ENCODE assay signal across 1 cellular context in the genomic region with DNA sequence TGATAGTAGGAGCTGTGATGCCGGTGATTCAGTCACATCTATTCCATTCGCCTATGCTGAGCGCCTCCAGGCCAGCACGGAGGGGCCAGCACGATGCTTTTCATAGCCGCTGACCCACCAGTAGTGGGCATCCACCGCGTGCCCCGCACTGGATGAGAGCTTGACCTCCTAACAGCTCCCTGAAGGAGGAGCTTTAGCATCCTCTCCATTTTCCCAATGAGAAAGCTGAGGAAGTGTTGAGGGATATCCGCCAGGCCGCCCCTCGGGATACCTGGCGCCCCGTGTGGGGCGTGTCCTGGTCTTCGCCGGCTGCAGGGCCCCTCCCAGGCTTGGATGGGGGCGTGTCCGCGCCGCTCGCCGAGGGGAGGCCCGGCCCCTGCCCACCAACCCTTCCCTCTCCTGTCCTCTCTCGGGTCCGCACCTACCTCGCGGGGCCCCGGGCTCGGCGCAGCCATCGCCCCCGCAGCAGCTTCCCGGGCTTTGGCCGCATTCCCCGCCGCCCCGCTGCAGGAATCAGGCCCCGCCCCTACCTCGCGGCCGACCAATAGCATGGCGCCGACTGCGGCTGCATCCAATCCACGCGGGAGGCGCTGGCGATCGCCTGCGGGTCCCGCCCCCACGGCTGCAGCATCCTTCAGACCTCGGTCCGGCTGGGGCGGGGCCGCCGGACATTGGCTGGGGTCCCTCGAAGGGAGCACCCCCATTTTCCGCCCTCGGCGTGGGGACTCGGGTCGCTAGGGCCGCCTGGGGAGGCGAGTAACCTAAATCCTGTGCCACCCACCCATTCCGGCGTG.
A peak's percentile ranks its signal among the peaks of the same experiment; 100 is the strongest.
TF ChIP-seq lines count a peak whose summit lies in the region.

A gene with protein sequence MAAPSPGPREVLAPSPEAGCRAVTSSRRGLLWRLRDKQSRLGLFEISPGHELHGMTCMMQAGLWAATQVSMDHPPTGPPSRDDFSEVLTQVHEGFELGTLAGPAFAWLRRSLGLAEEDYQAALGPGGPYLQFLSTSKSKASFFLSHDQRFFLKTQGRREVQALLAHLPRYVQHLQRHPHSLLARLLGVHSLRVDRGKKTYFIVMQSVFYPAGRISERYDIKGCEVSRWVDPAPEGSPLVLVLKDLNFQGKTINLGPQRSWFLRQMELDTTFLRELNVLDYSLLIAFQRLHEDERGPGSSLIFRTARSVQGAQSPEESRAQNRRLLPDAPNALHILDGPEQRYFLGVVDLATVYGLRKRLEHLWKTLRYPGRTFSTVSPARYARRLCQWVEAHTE (minus strand): TSS at position 480 of the 794 bp plus-strand sequence. CDS start 25 bp downstream, at position 455.

TF ChIP-seq in HepG2, 621 proteins besides CTCF, POLR2A, EP300 and RAD21 (continued from another document and continues in another):
- TF ChIP-seq, protein P1, sequence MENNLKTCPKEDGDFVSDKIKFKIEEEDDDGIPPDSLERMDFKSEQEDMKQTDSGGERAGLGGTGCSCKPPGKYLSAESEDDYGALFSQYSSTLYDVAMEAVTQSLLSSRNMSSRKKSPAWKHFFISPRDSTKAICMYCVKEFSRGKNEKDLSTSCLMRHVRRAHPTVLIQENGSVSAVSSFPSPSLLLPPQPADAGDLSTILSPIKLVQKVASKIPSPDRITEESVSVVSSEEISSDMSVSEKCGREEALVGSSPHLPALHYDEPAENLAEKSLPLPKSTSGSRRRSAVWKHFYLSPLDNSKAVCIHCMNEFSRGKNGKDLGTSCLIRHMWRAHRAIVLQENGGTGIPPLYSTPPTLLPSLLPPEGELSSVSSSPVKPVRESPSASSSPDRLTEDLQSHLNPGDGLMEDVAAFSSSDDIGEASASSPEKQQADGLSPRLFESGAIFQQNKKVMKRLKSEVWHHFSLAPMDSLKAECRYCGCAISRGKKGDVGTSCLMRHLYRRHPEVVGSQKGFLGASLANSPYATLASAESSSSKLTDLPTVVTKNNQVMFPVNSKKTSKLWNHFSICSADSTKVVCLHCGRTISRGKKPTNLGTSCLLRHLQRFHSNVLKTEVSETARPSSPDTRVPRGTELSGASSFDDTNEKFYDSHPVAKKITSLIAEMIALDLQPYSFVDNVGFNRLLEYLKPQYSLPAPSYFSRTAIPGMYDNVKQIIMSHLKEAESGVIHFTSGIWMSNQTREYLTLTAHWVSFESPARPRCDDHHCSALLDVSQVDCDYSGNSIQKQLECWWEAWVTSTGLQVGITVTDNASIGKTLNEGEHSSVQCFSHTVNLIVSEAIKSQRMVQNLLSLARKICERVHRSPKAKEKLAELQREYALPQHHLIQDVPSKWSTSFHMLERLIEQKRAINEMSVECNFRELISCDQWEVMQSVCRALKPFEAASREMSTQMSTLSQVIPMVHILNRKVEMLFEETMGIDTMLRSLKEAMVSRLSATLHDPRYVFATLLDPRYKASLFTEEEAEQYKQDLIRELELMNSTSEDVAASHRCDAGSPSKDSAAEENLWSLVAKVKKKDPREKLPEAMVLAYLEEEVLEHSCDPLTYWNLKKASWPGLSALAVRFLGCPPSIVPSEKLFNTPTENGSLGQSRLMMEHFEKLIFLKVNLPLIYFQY (CRISPR knock-in tag; IDR thresholded peaks at IDR 0.05; ENCODE audit: borderline replicate concordance) = no peak
- TF ChIP-seq MLXIP (CRISPR knock-in tag; IDR thresholded peaks at IDR 0.05; ENCODE audit: borderline replicate concordance) = no peak
- no peak for TF ChIP-seq RAD51 (IDR thresholded peaks at IDR 0.05; ENCODE audit: borderline replicate concordance)
- peak; percentile 74 for TF ChIP-seq RBM39 (IDR thresholded peaks at IDR 0.05; ENCODE audit: low read depth, low read length, poor library complexity, severe bottlenecking)
- TF ChIP-seq ZNF124 (CRISPR knock-in tag; IDR thresholded peaks at IDR 0.05) = no peak
- TF ChIP-seq, protein P2, sequence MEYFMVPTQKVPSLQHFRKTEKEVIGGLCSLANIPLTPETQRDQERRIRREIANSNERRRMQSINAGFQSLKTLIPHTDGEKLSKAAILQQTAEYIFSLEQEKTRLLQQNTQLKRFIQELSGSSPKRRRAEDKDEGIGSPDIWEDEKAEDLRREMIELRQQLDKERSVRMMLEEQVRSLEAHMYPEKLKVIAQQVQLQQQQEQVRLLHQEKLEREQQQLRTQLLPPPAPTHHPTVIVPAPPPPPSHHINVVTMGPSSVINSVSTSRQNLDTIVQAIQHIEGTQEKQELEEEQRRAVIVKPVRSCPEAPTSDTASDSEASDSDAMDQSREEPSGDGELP (IDR thresholded peaks at IDR 0.05; ENCODE audit: borderline replicate concordance, low read depth) = no peak
- TF ChIP-seq, protein P3, sequence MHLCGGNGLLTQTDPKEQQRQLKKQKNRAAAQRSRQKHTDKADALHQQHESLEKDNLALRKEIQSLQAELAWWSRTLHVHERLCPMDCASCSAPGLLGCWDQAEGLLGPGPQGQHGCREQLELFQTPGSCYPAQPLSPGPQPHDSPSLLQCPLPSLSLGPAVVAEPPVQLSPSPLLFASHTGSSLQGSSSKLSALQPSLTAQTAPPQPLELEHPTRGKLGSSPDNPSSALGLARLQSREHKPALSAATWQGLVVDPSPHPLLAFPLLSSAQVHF (CRISPR knock-in tag; IDR thresholded peaks at IDR 0.05) = no peak
- TF ChIP-seq PAWR (CRISPR knock-in tag; IDR thresholded peaks at IDR 0.05; ENCODE audit: borderline replicate concordance) = no peak
- TF ChIP-seq KDM2A (CRISPR knock-in tag; IDR thresholded peaks at IDR 0.05; ENCODE audit: borderline replicate concordance, low read depth) = peak; percentile 86; the same call in 1 of the 2 replicates
- no peak for TF ChIP-seq PHF8 (CRISPR knock-in tag; IDR thresholded peaks at IDR 0.05)
- TF ChIP-seq ZNF33A (CRISPR knock-in tag; IDR thresholded peaks at IDR 0.05; ENCODE audit: borderline replicate concordance) = no peak
- no peak for TF ChIP-seq CENPX (CRISPR knock-in tag; IDR thresholded peaks at IDR 0.05)
- TF ChIP-seq BORCS8-MEF2B (CRISPR knock-in tag; IDR thresholded peaks at IDR 0.05) = no peak
- TF ChIP-seq, protein P4, sequence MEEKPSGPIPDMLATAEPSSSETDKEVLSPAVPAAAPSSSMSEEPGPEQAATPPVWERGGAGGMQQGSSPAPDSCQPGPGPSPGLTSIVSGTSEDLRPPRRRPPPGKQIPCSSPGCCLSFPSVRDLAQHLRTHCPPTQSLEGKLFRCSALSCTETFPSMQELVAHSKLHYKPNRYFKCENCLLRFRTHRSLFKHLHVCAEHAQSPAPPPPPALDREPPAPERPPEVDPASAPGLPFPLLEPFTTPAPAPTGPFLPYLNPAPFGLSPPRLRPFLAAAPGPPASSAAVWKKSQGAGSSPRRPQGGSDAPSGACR (CRISPR knock-in tag; IDR thresholded peaks at IDR 0.05) = no peak
- TF ChIP-seq ZNF501 (CRISPR knock-in tag; IDR thresholded peaks at IDR 0.05) = 0 out of 2 replicates have a peak, but pooled peaks have one; percentile 10
- TF ChIP-seq TEAD3 (CRISPR knock-in tag; optimal IDR thresholded peaks at IDR 0.05; ENCODE audit: borderline replicate concordance) = peak; percentile 46
- TF ChIP-seq ZKSCAN5 (CRISPR knock-in tag; IDR thresholded peaks at IDR 0.05) = no peak
- TF ChIP-seq HNRNPK (IDR thresholded peaks at IDR 0.05; ENCODE audit: low read depth, low read length, poor library complexity, severe bottlenecking) = peak; percentile 66
- TF ChIP-seq HCFC1 (IDR thresholded peaks at IDR 0.05; ENCODE audit: low read depth, low read length) = no peak
- TF ChIP-seq, protein P5, sequence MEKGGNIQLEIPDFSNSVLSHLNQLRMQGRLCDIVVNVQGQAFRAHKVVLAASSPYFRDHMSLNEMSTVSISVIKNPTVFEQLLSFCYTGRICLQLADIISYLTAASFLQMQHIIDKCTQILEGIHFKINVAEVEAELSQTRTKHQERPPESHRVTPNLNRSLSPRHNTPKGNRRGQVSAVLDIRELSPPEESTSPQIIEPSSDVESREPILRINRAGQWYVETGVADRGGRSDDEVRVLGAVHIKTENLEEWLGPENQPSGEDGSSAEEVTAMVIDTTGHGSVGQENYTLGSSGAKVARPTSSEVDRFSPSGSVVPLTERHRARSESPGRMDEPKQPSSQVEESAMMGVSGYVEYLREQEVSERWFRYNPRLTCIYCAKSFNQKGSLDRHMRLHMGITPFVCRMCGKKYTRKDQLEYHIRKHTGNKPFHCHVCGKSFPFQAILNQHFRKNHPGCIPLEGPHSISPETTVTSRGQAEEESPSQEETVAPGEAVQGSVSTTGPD (CRISPR knock-in tag; IDR thresholded peaks at IDR 0.05) = no peak
- TF ChIP-seq NFYC (CRISPR knock-in tag; IDR thresholded peaks at IDR 0.05) = peak; percentile 88
- no peak for TF ChIP-seq UBTF (CRISPR knock-in tag; IDR thresholded peaks at IDR 0.05)
- TF ChIP-seq ZNF432 (CRISPR knock-in tag; IDR thresholded peaks at IDR 0.05; ENCODE audit: borderline replicate concordance) = no peak
- TF ChIP-seq PPARG (CRISPR knock-in tag; conservative IDR thresholded peaks at IDR 0.05) = no peak
- no peak for TF ChIP-seq TEAD2 (CRISPR knock-in tag; IDR thresholded peaks at IDR 0.05)
- TF ChIP-seq MXI1 (IDR thresholded peaks at IDR 0.05; ENCODE audit: borderline replicate concordance, low read depth, low read length) = no peak; the same call in 2 of the 3 replicates
- peak; percentile 48 for TF ChIP-seq HNRNPLL (IDR thresholded peaks at IDR 0.05; ENCODE audit: low read depth, low read length, poor library complexity, severe bottlenecking)
- no peak for TF ChIP-seq ZBTB1 (CRISPR knock-in tag; IDR thresholded peaks at IDR 0.05; ENCODE audit: borderline replicate concordance)
- TF ChIP-seq ARNT (IDR thresholded peaks at IDR 0.05) = no peak
- TF ChIP-seq MXD4 (CRISPR knock-in tag; IDR thresholded peaks at IDR 0.05) = no peak; the same call in 1 of the 2 replicates
- TF ChIP-seq MAF1 (CRISPR knock-in tag; IDR thresholded peaks at IDR 0.05; ENCODE audit: borderline replicate concordance) = no peak
- TF ChIP-seq SP140L (CRISPR knock-in tag; IDR thresholded peaks at IDR 0.05; ENCODE audit: borderline replicate concordance) = no peak
- TF ChIP-seq GZF1 (CRISPR knock-in tag; IDR thresholded peaks at IDR 0.05) = no peak
- TF ChIP-seq, protein P6, sequence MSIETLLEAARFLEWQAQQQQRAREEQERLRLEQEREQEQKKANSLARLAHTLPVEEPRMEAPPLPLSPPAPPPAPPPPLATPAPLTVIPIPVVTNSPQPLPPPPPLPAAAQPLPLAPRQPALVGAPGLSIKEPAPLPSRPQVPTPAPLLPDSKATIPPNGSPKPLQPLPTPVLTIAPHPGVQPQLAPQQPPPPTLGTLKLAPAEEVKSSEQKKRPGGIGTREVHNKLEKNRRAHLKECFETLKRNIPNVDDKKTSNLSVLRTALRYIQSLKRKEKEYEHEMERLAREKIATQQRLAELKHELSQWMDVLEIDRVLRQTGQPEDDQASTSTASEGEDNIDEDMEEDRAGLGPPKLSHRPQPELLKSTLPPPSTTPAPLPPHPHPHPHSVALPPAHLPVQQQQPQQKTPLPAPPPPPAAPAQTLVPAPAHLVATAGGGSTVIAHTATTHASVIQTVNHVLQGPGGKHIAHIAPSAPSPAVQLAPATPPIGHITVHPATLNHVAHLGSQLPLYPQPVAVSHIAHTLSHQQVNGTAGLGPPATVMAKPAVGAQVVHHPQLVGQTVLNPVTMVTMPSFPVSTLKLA (IDR thresholded peaks at IDR 0.05) = no peak
- TF ChIP-seq ZNF329 (CRISPR knock-in tag; IDR thresholded peaks at IDR 0.05; ENCODE audit: low read depth) = no peak
- no peak for TF ChIP-seq MTA3 (CRISPR knock-in tag; IDR thresholded peaks at IDR 0.05)
- TF ChIP-seq FOXK1 (CRISPR knock-in tag; IDR thresholded peaks at IDR 0.05; ENCODE audit: borderline replicate concordance, low read depth) = 0 out of 2 replicates have a peak, but pooled peaks have one; percentile 21
- TF ChIP-seq REPIN1 (CRISPR knock-in tag; IDR thresholded peaks at IDR 0.05; ENCODE audit: borderline replicate concordance, low read depth) = no peak
- TF ChIP-seq ZNF44 (CRISPR knock-in tag; IDR thresholded peaks at IDR 0.05) = no peak
- TF ChIP-seq SATB2 (CRISPR knock-in tag; IDR thresholded peaks at IDR 0.05) = 0 out of 2 replicates have a peak, but pooled peaks have one; percentile 37
- TF ChIP-seq ZNF616 (CRISPR knock-in tag; IDR thresholded peaks at IDR 0.05; ENCODE audit: low read depth) = no peak
- no peak for TF ChIP-seq HNRNPH1 (optimal IDR thresholded peaks at IDR 0.05; ENCODE audit: low read depth, low read length)
- TF ChIP-seq JUN (CRISPR knock-in tag; IDR thresholded peaks at IDR 0.05) = no peak
- TF ChIP-seq PITX1 (CRISPR knock-in tag; IDR thresholded peaks at IDR 0.05) = no peak
- TF ChIP-seq DNMT1 (CRISPR knock-in tag; IDR thresholded peaks at IDR 0.05) = 0 out of 2 replicates have a peak, but pooled peaks have one; percentile 32
- peak; percentile 26; the same call in 1 of the 2 replicates for TF ChIP-seq CBFB (CRISPR knock-in tag; IDR thresholded peaks at IDR 0.05)
- TF ChIP-seq ZSCAN25 (CRISPR knock-in tag; IDR thresholded peaks at IDR 0.05) = no peak
- TF ChIP-seq GTF2F1 (IDR thresholded peaks at IDR 0.05; ENCODE audit: low read length) = no peak
- no peak for TF ChIP-seq KLF12 (CRISPR knock-in tag; IDR thresholded peaks at IDR 0.05; ENCODE audit: borderline replicate concordance)
